8 cellular contexts compared by ENCODE assay signal in genomic region chr17:45096141-45096540, GRCh38. TPM values are rescaled to one million over a fixed set of nuclear protein-coding genes. Genes with fewer than 3 reads are reported as not detected.
DNase-seq lines count a peak whose midpoint lies in the region; ATAC-seq, FAIRE-seq and TF ChIP-seq lines count a peak whose summit lies in the region.

No MANE protein-coding gene starts in this region.

- no peaks in the 10 kb centered on the region for H3K9me3 Mint-ChIP-seq in naive thymus-derived CD8-positive, alpha-beta T cell

- H3K4me3 ChIP-seq in LNCaP clone FGC (ENCODE audit: low read depth, low read length), result no peak overlapping the region
- no peak overlapping the region for H3K4me3 ChIP-seq in mucosa of descending colon

- peaks cover 0 to 82% (median 24%) of the 10 kb centered on the region in 3 donors for H3K36me3 Mint-ChIP-seq in naive thymus-derived CD8-positive, alpha-beta T cell

- H3K4me1 Mint-ChIP-seq in naive thymus-derived CD8-positive, alpha-beta T cell, result peaks cover 0 to 6% (median 2%) of the 10 kb centered on the region in 4 donors

- intact Hi-C loops in mucosa of descending colon (cut with DNase I, micrococcal nuclease), result loop anchor here in 1 of 2 donors (10.0 kb wide), 1 partner anchor 171 kb away; no protein-coding TSS in a partner anchor

- H3K27ac Mint-ChIP-seq in naive thymus-derived CD8-positive, alpha-beta T cell, result peak overlapping the region in 2 of 10 donors; percentile 24 to 25

- no peaks in the 10 kb centered on the region for H3K4me1 ChIP-seq in mucosa of descending colon (ENCODE audit: low read depth)

- H3K4me3 Mint-ChIP-seq in naive thymus-derived CD8-positive, alpha-beta T cell, result no peak overlapping the region

- peaks cover 6% of the 10 kb centered on the region for H3K36me3 ChIP-seq in mucosa of descending colon (ENCODE audit: low read depth)

- in situ Hi-C loops in T47D (cut with HindIII; ENCODE audit: low pct_unique_long_range_greater_than_20kb, low sequenced_read_pairs), result no loop called here

- TF ChIP-seq CTCF in D721Med (IDR thresholded peaks at IDR 0.05; ENCODE audit: insufficient read depth, missing control alignments) (peak; percentile 46), LNCaP clone FGC (IDR thresholded peaks at IDR 0.05; ENCODE audit: control insufficient read depth, extremely low read depth, insufficient read depth) (peak; percentile 41), mucosa of descending colon (IDR thresholded peaks at IDR 0.05) (peak; percentile 37)

- no peaks in the 10 kb centered on the region for H3K27me3 Mint-ChIP-seq in naive thymus-derived CD8-positive, alpha-beta T cell

- FAIRE-seq in D721Med (lab: Jason Lieb, UNC), result no peak

- no peaks in the 10 kb centered on the region for H3K9me3 ChIP-seq in mucosa of descending colon

- no peak for ATAC-seq in mucosa of descending colon
- no peak for ATAC-seq in naive thymus-derived CD8-positive, alpha-beta T cell
- no peak for ATAC-seq in GM21723 (IDR thresholded peaks at IDR 0.05; ENCODE audit: unreplicated experiment)
- no peak for ATAC-seq in GM21515 (IDR thresholded peaks at IDR 0.05; ENCODE audit: unreplicated experiment)

- POLR2A ChIA-PET in naive thymus-derived CD8-positive, alpha-beta T cell (lab: Charles Lee), result interaction anchor here (0.6 kb wide), 1 partner anchor 119 kb away, joined by 3 read pairs; no protein-coding TSS in a partner anchor

- DNase-seq in D721Med (ENCODE audit: insufficient read length, low spot score), result peak; percentile 25
- DNase-seq in LNCaP clone FGC (ENCODE audit: low read depth), result no peak
- peak; percentile 65 to 75 for DNase-seq in T47D (ENCODE audit: low read depth in 1 of 2, low spot score in 1 of 2)
- peak in 1 of 3 donors; percentile 48 for DNase-seq in mucosa of descending colon
- no peak for DNase-seq in naive thymus-derived CD8-positive, alpha-beta T cell
- no peak for DNase-seq in dedifferentiated amniotic fluid mesenchymal stem cell (ENCODE audit: extremely low spot score)

RNA-seq across cellular contexts. Expression of gene NMT1, which starts 35.0 kb away (rescaled TPM):
- 10 to 100 TPM; 47.0 to 94.0 (median 76.1) TPM for total RNA-seq in mucosa of descending colon
- total RNA-seq in naive thymus-derived CD8-positive, alpha-beta T cell, result 100 to 1,000 TPM; 130 to 139 TPM
- 10 to 100 TPM; 55.2 to 70.8 (median 65.0) TPM for polyA plus RNA-seq in naive thymus-derived CD8-positive, alpha-beta T cell

RNA-seq across cellular contexts. Expression of gene PLCD3, which starts 36.2 kb away (rescaled TPM):
- total RNA-seq in mucosa of descending colon, result 100 to 1,000 TPM; 205 to 562 (median 232) TPM
- total RNA-seq in naive thymus-derived CD8-positive, alpha-beta T cell, result 1 to 10 TPM; 1.6 to 4.0 TPM
- under 1 TPM; 0.35 to 0.65 (median 0.56) TPM for polyA plus RNA-seq in naive thymus-derived CD8-positive, alpha-beta T cell

RNA-seq across cellular contexts. Expression of gene ACBD4, which starts 39.3 kb away (rescaled TPM):
- 10 to 100 TPM; 18.1 to 28.7 (median 26.3) TPM for total RNA-seq in mucosa of descending colon
- 10 to 100 TPM; 39.4 to 48.5 TPM for total RNA-seq in naive thymus-derived CD8-positive, alpha-beta T cell
- polyA plus RNA-seq in naive thymus-derived CD8-positive, alpha-beta T cell, result 10 to 100 TPM; 10.5 to 17.4 (median 11.7) TPM

RNA-seq across cellular contexts. Expression of gene DCAKD, which starts 44.7 kb away (rescaled TPM):
- 10 to 100 TPM; 21.6 to 29.0 (median 24.8) TPM for total RNA-seq in mucosa of descending colon
- 10 to 100 TPM; 36.1 to 37.9 TPM for total RNA-seq in naive thymus-derived CD8-positive, alpha-beta T cell
- polyA plus RNA-seq in naive thymus-derived CD8-positive, alpha-beta T cell, result 10 to 100 TPM; 13.1 to 16.1 (median 16.0) TPM

RNA-seq across cellular contexts. Expression of gene HEXIM1, which starts 52.1 kb away (rescaled TPM):
- total RNA-seq in mucosa of descending colon, result 10 to 100 TPM; 36.7 to 98.2 (median 37.0) TPM
- total RNA-seq in naive thymus-derived CD8-positive, alpha-beta T cell, result 10 to 100 TPM; 34.3 to 35.1 TPM
- polyA plus RNA-seq in naive thymus-derived CD8-positive, alpha-beta T cell, result 1 to 10 TPM; 4.9 to 6.8 (median 5.4) TPM

Comparison
In these comparisons a context has a peak if more than half of its experiments do, and no peak if none do; other contexts are left out.
1. DNase-seq: peak in D721Med (single experiment) and T47D (2 of 2); none in LNCaP clone FGC (single experiment), naive thymus-derived CD8-positive, alpha-beta T cell (0 of 10) and dedifferentiated amniotic fluid mesenchymal stem cell (single experiment).
2. RNA of gene PLCD3, which starts 36.2 kb away (total RNA-seq): 205 to 562 TPM in mucosa of descending colon; 1.6 to 4.0 TPM in naive thymus-derived CD8-positive, alpha-beta T cell; every median in the first group is over 10 times any median in the second.
3. Peak in every context shown above with its lines, with median percentiles within 50 percentile points of each other: CTCF ChIP-seq.